24 cellular contexts compared by ENCODE assay signal in genomic region chr11:471468-472145, GRCh38. TPM values are rescaled to one million over a fixed set of nuclear protein-coding genes. Genes with fewer than 3 reads are reported as not detected.
"Had no signal": no experiment of that assay in that cellular context is flagged by ENCODE, and none has a peak within 500 bp of the region (broad histone marks: within the 10 kb centered on the region; RNA-seq: fewer than 3 reads in every experiment).

No MANE protein-coding gene starts in this region.

- H3K27ac Mint-ChIP-seq: activated B cell treated with CpG ODN at 0.5 μM for 24 hours; activated CD4-positive, alpha-beta memory T cell treated with anti-CD3 and anti-CD28 coated beads, Interleukin-2, amount 10 ng/mL, durations not matched to agents 7 days and 5 days; activated CD8-positive, alpha-beta memory T cell treated with anti-CD3 and anti-CD28 coated beads, Interleukin-2, amount 10 ng/mL, durations not matched to agents 7 days and 5 days; activated naive CD4-positive, alpha-beta T cell treated with anti-CD3 and anti-CD28 coated beads for 36 hours; activated T-helper 2 cell treated with anti-CD3 and anti-CD28 coated beads, Interferon-gamma antibody, Interleukin-2, Interleukin-4, amounts not matched to agents 10 μg/mL and 5 μg/mL and 100 μg/mL, durations not matched to agents 14 hours and 24 hours and 36 hours; memory B cell; T-helper 2 cell treated with Interferon-gamma antibody and Interleukin-4, amounts not matched to agents 5 μg/mL and 100 μg/mL, for 36 hours had no signal

- H3K27ac ChIP-seq: body of pancreas, prostate gland had no signal

- H3K36me3 ChIP-seq: left lung, prostate gland, right atrium auricular region had no signal

- H3K9me3 Mint-ChIP-seq: activated B cell treated with CpG ODN at 0.5 μM for 24 hours; activated CD4-positive, alpha-beta memory T cell treated with anti-CD3 and anti-CD28 coated beads, Interleukin-2, amount 10 ng/mL, durations not matched to agents 7 days and 5 days; activated naive CD4-positive, alpha-beta T cell treated with anti-CD3 and anti-CD28 coated beads for 36 hours; activated T-helper 2 cell treated with anti-CD3 and anti-CD28 coated beads, Interferon-gamma antibody, Interleukin-2, Interleukin-4, amounts not matched to agents 10 μg/mL and 5 μg/mL and 100 μg/mL, durations not matched to agents 14 hours and 24 hours and 36 hours; memory B cell; naive B cell; neural crest cell; T-helper 2 cell treated with Interferon-gamma antibody and Interleukin-4, amounts not matched to agents 5 μg/mL and 100 μg/mL, for 36 hours had no signal

- H3K36me3 Mint-ChIP-seq: activated CD8-positive, alpha-beta memory T cell treated with anti-CD3 and anti-CD28 coated beads, Interleukin-2, amount 10 ng/mL, durations not matched to agents 7 days and 5 days; memory B cell; naive B cell had no signal

- H3K4me3 Mint-ChIP-seq: activated B cell treated with CpG ODN at 0.5 μM for 24 hours; activated CD4-positive, alpha-beta memory T cell treated with anti-CD3 and anti-CD28 coated beads, Interleukin-2, amount 10 ng/mL, durations not matched to agents 7 days and 5 days; activated CD8-positive, alpha-beta memory T cell treated with anti-CD3 and anti-CD28 coated beads, Interleukin-2, amount 10 ng/mL, durations not matched to agents 7 days and 5 days; activated naive CD4-positive, alpha-beta T cell treated with anti-CD3 and anti-CD28 coated beads for 36 hours; memory B cell; naive B cell; neural crest cell; T-helper 2 cell treated with Interferon-gamma antibody and Interleukin-4, amounts not matched to agents 5 μg/mL and 100 μg/mL, for 36 hours had no signal

- ATAC-seq: body of pancreas, left lung, mucosa of descending colon had no signal

- H3K4me3 ChIP-seq: body of pancreas, left lung, mucosa of descending colon, prostate gland, right atrium auricular region, skin epidermis, testis had no signal

- H3K9me3 ChIP-seq: body of pancreas, left lung, mucosa of descending colon, prostate gland, right atrium auricular region, SK-N-SH, testis had no signal

- H3K4me1 Mint-ChIP-seq: activated B cell treated with CpG ODN at 0.5 μM for 24 hours; activated CD4-positive, alpha-beta memory T cell treated with anti-CD3 and anti-CD28 coated beads, Interleukin-2, amount 10 ng/mL, durations not matched to agents 7 days and 5 days; activated CD8-positive, alpha-beta memory T cell treated with anti-CD3 and anti-CD28 coated beads, Interleukin-2, amount 10 ng/mL, durations not matched to agents 7 days and 5 days had no signal

- H3K27me3 ChIP-seq: body of pancreas, left lung, right atrium auricular region, testis had no signal

- H3K27me3 Mint-ChIP-seq: activated B cell treated with CpG ODN at 0.5 μM for 24 hours; activated CD4-positive, alpha-beta memory T cell treated with anti-CD3 and anti-CD28 coated beads, Interleukin-2, amount 10 ng/mL, durations not matched to agents 7 days and 5 days; activated CD8-positive, alpha-beta memory T cell treated with anti-CD3 and anti-CD28 coated beads, Interleukin-2, amount 10 ng/mL, durations not matched to agents 7 days and 5 days; memory B cell; naive B cell had no signal

- DNase-seq: activated B cell treated with CpG ODN at 0.5 μM for 24 hours; activated CD4-positive, alpha-beta memory T cell treated with anti-CD3 and anti-CD28 coated beads, Interleukin-2, amount 10 ng/mL, durations not matched to agents 7 days and 5 days; activated CD4-positive, alpha-beta T cell treated with anti-CD3 and anti-CD28 coated beads for 48 hours; activated CD8-positive, alpha-beta memory T cell treated with anti-CD3 and anti-CD28 coated beads, Interleukin-2, amount 10 ng/mL, durations not matched to agents 7 days and 5 days; activated naive CD4-positive, alpha-beta T cell treated with anti-CD3 and anti-CD28 coated beads for 36 hours; activated T-cell treated with anti-CD3 and anti-CD28 coated beads, Interleukin-2, amount 50 U/mL, for 1 hour; body of pancreas; head of caudate nucleus; mucosa of descending colon; naive B cell; stimulated activated CD4-positive, alpha-beta T cell treated with anti-CD3 and anti-CD28 coated beads, Interleukin-15, amount 100 ng/mL, for 24 hours; stimulated activated CD4-positive, alpha-beta T cell treated with anti-CD3 and anti-CD28 coated beads, Interleukin-4, amount 100 ng/mL, for 1 hour; testis had no signal

RNA-seq across cellular contexts. Expression of gene ANO9, which starts 29.8 kb away (rescaled TPM):
- total RNA-seq: frontal cortex, neural crest cell, osteoblast had no signal
